1 cellular context compared by ENCODE assay signal in genomic region chr2:241399941-241400922, GRCh38.
TF ChIP-seq lines count a peak whose summit lies in the region.

No MANE protein-coding gene starts in this region.

TF ChIP-seq in A549, 52 proteins besides CTCF, POLR2A, EP300 and RAD21:
- TF ChIP-seq GATA3 (IDR thresholded peaks at IDR 0.05; ENCODE audit: borderline replicate concordance) (no peak), RARB (CRISPR knock-in tag; IDR thresholded peaks at IDR 0.05) (no peak), ESRRA (IDR thresholded peaks at IDR 0.05; ENCODE audit: borderline replicate concordance, low read length) (no peak), CEBPB (IDR thresholded peaks at IDR 0.05) (no peak), TFCP2L1 (CRISPR knock-in tag; IDR thresholded peaks at IDR 0.05) (no peak), MAZ (IDR thresholded peaks at IDR 0.05; ENCODE audit: borderline replicate concordance, low read depth, low read length) (no peak), RCOR1 (IDR thresholded peaks at IDR 0.05; ENCODE audit: low read depth, low read length) (no peak), KDM5A (IDR thresholded peaks at IDR 0.05) (no peak), EHF (CRISPR knock-in tag; IDR thresholded peaks at IDR 0.05) (no peak), NFE2L2 (conservative IDR thresholded peaks at IDR 0.05; ENCODE audit: low read length) (no peak), TP53 (CRISPR knock-in tag; IDR thresholded peaks at IDR 0.05) (no peak), SREBF2 (IDR thresholded peaks at IDR 0.05) (no peak), BHLHE40 (IDR thresholded peaks at IDR 0.05; ENCODE audit: low read depth, low read length) (no peak), FOXS1 (CRISPR knock-in tag; IDR thresholded peaks at IDR 0.05) (no peak), SMC3 (IDR thresholded peaks at IDR 0.05) (no peak), CHD4 (IDR thresholded peaks at IDR 0.05; ENCODE audit: borderline replicate concordance) (no peak)
- TF ChIP-seq, protein P1, sequence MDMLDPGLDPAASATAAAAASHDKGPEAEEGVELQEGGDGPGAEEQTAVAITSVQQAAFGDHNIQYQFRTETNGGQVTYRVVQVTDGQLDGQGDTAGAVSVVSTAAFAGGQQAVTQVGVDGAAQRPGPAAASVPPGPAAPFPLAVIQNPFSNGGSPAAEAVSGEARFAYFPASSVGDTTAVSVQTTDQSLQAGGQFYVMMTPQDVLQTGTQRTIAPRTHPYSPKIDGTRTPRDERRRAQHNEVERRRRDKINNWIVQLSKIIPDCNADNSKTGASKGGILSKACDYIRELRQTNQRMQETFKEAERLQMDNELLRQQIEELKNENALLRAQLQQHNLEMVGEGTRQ (IDR thresholded peaks at IDR 0.05) = no peak
